In the genomic region with DNA sequence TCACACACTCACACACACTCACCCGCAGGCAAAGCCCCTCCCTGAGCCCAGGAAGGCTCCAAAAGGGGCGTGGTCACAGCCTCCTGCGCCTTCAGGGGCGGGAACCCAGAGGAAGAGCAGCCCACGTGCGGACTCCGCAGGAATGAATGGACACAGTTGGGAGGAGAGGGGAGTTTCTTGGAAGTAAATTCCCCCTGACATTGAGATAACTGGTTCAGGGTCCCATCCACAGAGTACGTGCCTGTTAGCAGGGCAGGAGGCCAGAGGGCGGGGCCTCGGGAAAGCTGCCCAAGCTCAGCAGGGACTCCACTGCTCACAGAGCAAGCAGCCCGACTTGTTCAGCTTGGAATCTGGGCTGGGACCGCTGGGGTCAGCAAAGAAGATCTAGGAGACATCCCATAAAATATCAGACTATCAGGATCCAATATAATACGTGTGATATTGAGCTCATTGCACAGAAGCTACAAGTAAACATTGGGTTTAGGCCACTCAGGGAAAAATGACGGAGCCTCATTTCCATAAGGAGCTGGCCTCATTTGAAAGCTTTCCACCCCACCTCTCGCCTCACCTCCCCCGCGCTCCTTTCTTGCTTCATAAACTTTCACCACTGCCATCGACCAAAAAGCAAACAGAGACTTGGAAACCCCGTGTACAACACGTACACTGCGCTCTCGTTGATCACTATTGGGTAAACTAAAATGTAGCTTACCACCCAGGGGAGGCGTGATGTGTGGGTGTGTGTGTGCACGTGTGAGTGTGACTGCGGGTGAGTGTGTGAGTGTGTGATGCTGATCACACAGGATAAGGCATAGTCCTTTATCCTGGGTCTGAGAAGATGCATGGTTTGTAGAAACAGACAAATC, we compare ENCODE assay signal across 8 cellular contexts. TPM values are rescaled to one million over a fixed set of nuclear protein-coding genes. Genes with fewer than 3 reads are reported as not detected.
A peak's percentile ranks its signal among the peaks of the same experiment; 100 is the strongest.
DNase-seq lines count a peak whose midpoint lies in the region; ATAC-seq and TF ChIP-seq lines count a peak whose summit lies in the region.

No MANE protein-coding gene starts in this region.

- intact Hi-C loops in psoas muscle (cut with DNase I): loop anchor here in 1 of 2 donors (5.0 kb wide), 2 partner anchors 114 to 169 kb away; no protein-coding TSS in a partner anchor

- peak; percentile 82 for DNase-seq in GM03348 (ENCODE audit: low spot score)
- peak; percentile 21 for DNase-seq in NCI-H774 (lab: John Stamatoyannopoulos, UW)
- DNase-seq in globus pallidus (ENCODE audit: low spot score): peak; percentile 24
- peak; percentile 73 to 86 for DNase-seq in psoas muscle
- no peak for DNase-seq in activated naive CD4-positive, alpha-beta T cell treated with anti-CD3 and anti-CD28 coated beads, Interleukin-2, amount 10 ng/mL, durations not matched to agents 7 days and 5 days
- DNase-seq in mesenteric fat pad (ENCODE audit: low spot score): no peak

- ATAC-seq in psoas muscle: peak; percentile 12 to 60 (median 48)
- no peak for ATAC-seq in GM21447 (IDR thresholded peaks at IDR 0.05; ENCODE audit: unreplicated experiment)
- no peak for ATAC-seq in GM19452 (IDR thresholded peaks at IDR 0.05; ENCODE audit: unreplicated experiment)

- H3K27me3 ChIP-seq in psoas muscle (ENCODE audit: insufficient read depth in 3 of 3, low read length in 2 of 3): no peaks in the 10 kb centered on the region

- no peaks in the 10 kb centered on the region for H3K36me3 ChIP-seq in psoas muscle (ENCODE audit: insufficient read depth in 1 of 2, low read depth in 1 of 2)

- WGBS in psoas muscle, 3 donors: 37 to 45% (median 38%) methylated on average over 25 of the region's 25 CpGs

- peaks cover 1% of the 10 kb centered on the region for H3K36me3 Mint-ChIP-seq in activated naive CD4-positive, alpha-beta T cell treated with anti-CD3 and anti-CD28 coated beads, Interleukin-2, amount 10 ng/mL, durations not matched to agents 7 days and 5 days

- H3K9me3 ChIP-seq in psoas muscle: no peaks in the 10 kb centered on the region

- H3K27ac ChIP-seq in psoas muscle: peak overlapping the region; percentile 67

- peaks cover 76% of the 10 kb centered on the region for H3K4me1 ChIP-seq in psoas muscle

- peaks cover 4% of the 10 kb centered on the region for H3K4me1 Mint-ChIP-seq in activated naive CD4-positive, alpha-beta T cell treated with anti-CD3 and anti-CD28 coated beads, Interleukin-2, amount 10 ng/mL, durations not matched to agents 7 days and 5 days

- peak overlapping the region; percentile 32 for H3K4me3 ChIP-seq in psoas muscle

- no peak for TF ChIP-seq CTCF in psoas muscle (IDR thresholded peaks at IDR 0.05)

- CTCF ChIA-PET in activated naive CD4-positive, alpha-beta T cell treated with anti-CD3 and anti-CD28 coated beads, Interleukin-2, amount 10 ng/mL, durations not matched to agents 7 days and 5 days (lab: Charles Lee): no interaction called here

- H3K27ac Mint-ChIP-seq in activated naive CD4-positive, alpha-beta T cell treated with anti-CD3 and anti-CD28 coated beads, Interleukin-2, amount 10 ng/mL, durations not matched to agents 7 days and 5 days: no peak overlapping the region

- no peak overlapping the region for H3K4me3 Mint-ChIP-seq in activated naive CD4-positive, alpha-beta T cell treated with anti-CD3 and anti-CD28 coated beads, Interleukin-2, amount 10 ng/mL, durations not matched to agents 7 days and 5 days

- no peaks in the 10 kb centered on the region for H3K9me3 Mint-ChIP-seq in activated naive CD4-positive, alpha-beta T cell treated with anti-CD3 and anti-CD28 coated beads, Interleukin-2, amount 10 ng/mL, durations not matched to agents 7 days and 5 days

- H3K27me3 Mint-ChIP-seq in activated naive CD4-positive, alpha-beta T cell treated with anti-CD3 and anti-CD28 coated beads, Interleukin-2, amount 10 ng/mL, durations not matched to agents 7 days and 5 days: no peaks in the 10 kb centered on the region

RNA-seq across cellular contexts. Expression of a gene that starts 36.0 kb away (rescaled TPM):
- total RNA-seq in psoas muscle (10 to 100 TPM; 34.8 to 46.9 (median 41.3) TPM), mesenteric fat pad (44.1 TPM)
- polyA plus RNA-seq in psoas muscle: 10 to 100 TPM; 30.4 to 69.6 (median 59.2) TPM

Comparison
In these comparisons a context has a peak if more than half of its experiments do, and no peak if none do; other contexts are left out.
1. DNase-seq: peak in GM03348 (single experiment), NCI-H774 (single experiment), globus pallidus (single experiment) and psoas muscle (2 of 2); none in activated naive CD4-positive, alpha-beta T cell treated with anti-CD3 and anti-CD28 coated beads, Interleukin-2, amount 10 ng/mL, durations not matched to agents 7 days and 5 days (single experiment) and mesenteric fat pad (single experiment).
2. ATAC-seq: peak in psoas muscle (4 of 4); none in GM21447 (single experiment) and GM19452 (single experiment).